Comparison of ENCODE assay signal across 18 cellular contexts in genomic region chr20:37650661-37651060, GRCh38.
DNase-seq lines count a peak whose midpoint lies in the region; FAIRE-seq lines count a peak whose summit lies in the region.
"Had no signal": no experiment of that assay in that cellular context is flagged by ENCODE, and none has a peak within 500 bp of the region (broad histone marks: within the 10 kb centered on the region; RNA-seq: fewer than 3 reads in every experiment).

No MANE protein-coding gene starts in this region.

- FAIRE-seq in HTR-8/SVneo (lab: Jason Lieb, UNC) = peak; percentile 23
- FAIRE-seq: GM12878, GM19239, H1 had no signal

- H3K4me3 ChIP-seq in HAP-1 = no peak overlapping the region
- H3K4me3 ChIP-seq: GM12878, GM23248 had no signal

- peaks cover 28% of the 10 kb centered on the region for H3K4me1 ChIP-seq in HAP-1

- in situ Hi-C loops in HAP-1 (cut with MboI; ENCODE audit: low sequenced_read_pairs) = no loop called here

- H3K36me3 ChIP-seq in HAP-1 (replicated peaks) = no peaks in the 10 kb centered on the region

- H3K27me3 ChIP-seq in HAP-1 (ENCODE audit: low read depth) = peaks cover 2% of the 10 kb centered on the region

- DNase-seq in NCI-H748 (lab: John Stamatoyannopoulos, UW; ENCODE audit: unreplicated experiment) (peak; percentile 12), NCI-H748 treated with DMSO at 0.1 percent for 48 hours (lab: John Stamatoyannopoulos, UW) (no peak), HAP-1 (ENCODE audit: low spot score in 2 of 2) (peak; percentile 52 to 61), HTR-8/SVneo (ENCODE audit: insufficient read length, low spot score) (no peak), NCI-H187 (lab: John Stamatoyannopoulos, UW) (no peak), NK-92 (lab: John Stamatoyannopoulos, UW; ENCODE audit: unreplicated experiment) (no peak)
- DNase-seq: C1 segment of cervical spinal cord; Calu3; CD4-positive, alpha-beta memory T cell; COR-L47; DMS79; EL; GDM1; GM23248; H7 had no signal

- no peaks in the 10 kb centered on the region; the same call in 1 of the 2 replicates for H3K9me3 ChIP-seq in HAP-1

Comparison
In these comparisons a context has a peak if more than half of its experiments do, and no peak if none do; other contexts are left out.
1. DNase-seq: peak in NCI-H748 (single experiment) and HAP-1 (2 of 2); none in NCI-H748 treated with DMSO at 0.1 percent for 48 hours (single experiment), HTR-8/SVneo (single experiment), NCI-H187 (0 of 2) and NK-92 (single experiment).